ENCODE assay signal across 12 cellular contexts in the genomic region with DNA sequence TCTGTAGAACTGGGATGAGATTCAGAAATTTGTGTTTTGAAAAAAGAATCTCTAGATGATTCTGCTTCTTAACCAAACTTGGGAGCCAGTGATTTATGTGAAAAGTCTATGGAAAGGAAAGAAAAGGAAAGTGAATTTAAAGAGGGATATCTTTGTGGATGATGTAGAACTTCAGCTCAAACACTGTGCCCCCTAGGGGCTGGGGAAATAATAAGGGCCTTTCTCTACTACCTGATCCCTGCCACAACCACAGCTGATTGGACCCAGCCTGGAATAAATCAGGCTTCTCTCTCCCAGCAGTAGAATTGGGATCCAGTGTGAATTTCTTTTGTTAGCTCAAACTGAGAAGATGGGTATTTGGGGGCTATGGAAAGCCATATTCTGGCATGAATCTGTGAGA.
DNase-seq lines count a peak whose midpoint lies in the region; ATAC-seq, FAIRE-seq and TF ChIP-seq lines count a peak whose summit lies in the region.
"Had no signal": no experiment of that assay in that cellular context is flagged by ENCODE, and none has a peak within 500 bp of the region (broad histone marks: within the 10 kb centered on the region; RNA-seq: fewer than 3 reads in every experiment).

No MANE protein-coding gene starts in this region.

- no peak overlapping the region for H3K9ac ChIP-seq in H1 (replicated peaks in 1 of 4; ENCODE audit: extremely low read depth in 1 of 4, low read depth in 3 of 4, low read length in 3 of 4)

- no peak overlapping the region for H2BK120ac ChIP-seq in H1 (replicated peaks; ENCODE audit: low read depth, low read length)

- H4K91ac ChIP-seq in H1 (replicated peaks; ENCODE audit: insufficient read length, low read length), result no peak overlapping the region

- H3K36me3 ChIP-seq in H1 (ENCODE audit: control insufficient read depth in 2 of 4, insufficient read depth in 4 of 4, low read length in 3 of 4) (no peaks in the 10 kb centered on the region), sigmoid colon (no peaks in the 10 kb centered on the region)

- no peak overlapping the region for H2BK12ac ChIP-seq in H1 (ENCODE audit: low read depth, low read length)

- H2BK15ac ChIP-seq in H1 (ENCODE audit: low read length), result no peak overlapping the region

- H3K14ac ChIP-seq in H1 (ENCODE audit: insufficient read length), result no peak overlapping the region

- H3K4me3 ChIP-seq in NB4 (ENCODE audit: low read depth, low read length), result no peak overlapping the region
- H3K4me3 ChIP-seq in H1 (ENCODE audit: extremely low read depth in 1 of 4, insufficient read depth in 2 of 4, low read depth in 3 of 4, low read length in 4 of 4), result no peak overlapping the region
- no peak overlapping the region for H3K4me3 ChIP-seq in sigmoid colon

- POLR2A ChIA-PET in H1 (lab: Charles Lee; ENCODE audit: partially characterized antibody), result no interaction called here

- intact Hi-C loops in sigmoid colon (cut with DNase I), result loop anchor here (5.0 kb wide), 1 partner anchor 152 kb away; no protein-coding TSS in a partner anchor

- no peak for TF ChIP-seq POLR2A in NB4 (IDR thresholded peaks at IDR 0.05; ENCODE audit: extremely low read depth, insufficient read length)
- no peak for TF ChIP-seq POLR2A in H1 (IDR thresholded peaks at IDR 0.05; ENCODE audit: control extremely low read depth in 1 of 2, low read depth in 2 of 2, low read length in 2 of 2)
- TF ChIP-seq POLR2A in sigmoid colon (IDR thresholded peaks at IDR 0.05), result no peak

- no peak overlapping the region for H2BK20ac ChIP-seq in H1 (ENCODE audit: low read length)

- peak; percentile 31 for DNase-seq in SIG-M5 treated with dmso at 0.1 percent for 504 hours (lab: John Stamatoyannopoulos, UW; ENCODE audit: unreplicated experiment)
- no peak for DNase-seq in SIG-M5 (lab: John Stamatoyannopoulos, UW)
- DNase-seq in NB4 (ENCODE audit: low read depth), result no peak
- peak in 1 of 2 experiments; percentile 51 for DNase-seq in H1 (ENCODE audit: low read depth in 1 of 2, low spot score in 2 of 2)
- no peak for DNase-seq in sigmoid colon
- DNase-seq in COR-L47 (lab: John Stamatoyannopoulos, UW), result no peak
- DNase-seq: HCEC 1CT; NCI-H2107; stimulated activated CD4-positive, alpha-beta T cell treated with anti-CD3 and anti-CD28 coated beads, Interleukin-15, amount 100 ng/mL, for 24 hours had no signal

- H3K4me1 ChIP-seq in H1 (replicated peaks in 1 of 4; ENCODE audit: control insufficient read depth in 3 of 4, insufficient read depth in 4 of 4, low read length in 3 of 4), result no peaks in the 10 kb centered on the region
- peaks cover 0 to 42% (median 19%) of the 10 kb centered on the region in 4 donors for H3K4me1 ChIP-seq in sigmoid colon

- H3K27ac ChIP-seq in H1 (ENCODE audit: low read depth, low read length), result no peak overlapping the region
- peak overlapping the region in 3 of 4 donors; percentile 66 to 83 (median 80) for H3K27ac ChIP-seq in sigmoid colon

- no peak overlapping the region for H3K4me2 ChIP-seq in H1 (ENCODE audit: insufficient read depth in 1 of 2, low read depth in 2 of 2, low read length in 2 of 2)

- H3K79me1 ChIP-seq in H1 (ENCODE audit: low read depth, low read length), result no peaks in the 10 kb centered on the region

- H3K18ac ChIP-seq in H1 (ENCODE audit: extremely low read depth, low read length), result no peak overlapping the region

- H3K56ac ChIP-seq in H1 (replicated peaks; ENCODE audit: insufficient read length, low read depth, low read length), result no peak overlapping the region

- no peaks in the 10 kb centered on the region for H3K79me2 ChIP-seq in H1 (ENCODE audit: control insufficient read depth in 1 of 2, insufficient read depth in 2 of 2, low read length in 2 of 2)

- H2BK5ac ChIP-seq in H1 (ENCODE audit: low read depth, low read length), result no peak overlapping the region

- H2AFZ ChIP-seq in H1 (ENCODE audit: low read length), result no peak overlapping the region

- no peaks in the 10 kb centered on the region for H3K27me3 ChIP-seq in H1 (replicated peaks in 1 of 4; ENCODE audit: control insufficient read depth in 3 of 4, extremely low read depth in 1 of 4, insufficient read depth in 3 of 4, low read length in 3 of 4)
- H3K27me3 ChIP-seq in sigmoid colon, result no peaks in the 10 kb centered on the region

- H3K9me3 ChIP-seq in H1 (ENCODE audit: insufficient read depth in 2 of 2, low read depth in 1 of 2, low read length in 1 of 2), result no peaks in the 10 kb centered on the region
- no peaks in the 10 kb centered on the region for H3K9me3 ChIP-seq in sigmoid colon

- no peak overlapping the region for H3K4ac ChIP-seq in H1 (replicated peaks; ENCODE audit: insufficient read length, low read depth, low read length)

- H4K20me1 ChIP-seq in H1 (replicated peaks in 1 of 2; ENCODE audit: control insufficient read depth in 1 of 2, insufficient read depth in 2 of 2, low read length in 2 of 2), result no peaks in the 10 kb centered on the region

- CTCF ChIA-PET in H1 (lab: Charles Lee; ENCODE audit: partially characterized antibody), result interaction anchor here (0.6 to 8.1 kb wide), 23 partner anchors 8 to 1212 kb away, joined by 3 to 100 read pairs (median 4); no protein-coding TSS in a partner anchor

- H3K23ac ChIP-seq in H1 (ENCODE audit: insufficient read length), result no peak overlapping the region

- ATAC-seq in GM21786 (IDR thresholded peaks at IDR 0.05; ENCODE audit: unreplicated experiment) (no peak), HG02840 (IDR thresholded peaks at IDR 0.05; ENCODE audit: low FRiP score, unreplicated experiment) (no peak)

- no peak overlapping the region for H4K5ac ChIP-seq in H1 (ENCODE audit: insufficient read length, low read depth, low read length)

- no peaks in the 10 kb centered on the region for H3K23me2 ChIP-seq in H1 (ENCODE audit: low read depth, low read length)

- H4K8ac ChIP-seq in H1 (ENCODE audit: extremely low read depth, insufficient read depth, low read length), result no peak overlapping the region

- H2AK5ac ChIP-seq in H1 (ENCODE audit: low read depth, low read length), result no peak overlapping the region

- peak; percentile 41 for TF ChIP-seq CTCF in NB4 (IDR thresholded peaks at IDR 0.05; ENCODE audit: low read depth, low read length)
- TF ChIP-seq CTCF in H1 (IDR thresholded peaks at IDR 0.05; ENCODE audit: control extremely low read depth in 1 of 3, insufficient read depth in 1 of 3, low read depth in 1 of 3, low read length in 3 of 3), result peak; percentile 27 to 62 (median 43); a peak in 3 of 4 replicates
- TF ChIP-seq CTCF in sigmoid colon (IDR thresholded peaks at IDR 0.05), result no peak

- TF ChIP-seq EP300 in H1 (IDR thresholded peaks at IDR 0.05; ENCODE audit: borderline replicate concordance in 1 of 2, low read depth in 2 of 2, low read length in 2 of 2) (no peak), sigmoid colon (IDR thresholded peaks at IDR 0.05) (no peak)

- peak; percentile 48 to 56 for TF ChIP-seq RAD21 in H1 (IDR thresholded peaks at IDR 0.05 in 1 of 2, conservative IDR thresholded peaks at IDR 0.05 in 1 of 2; ENCODE audit: low read depth in 2 of 2, low read length in 2 of 2)

- peak; percentile 71 for FAIRE-seq in H1 (lab: Jason Lieb, UNC)
- FAIRE-seq: astrocyte had no signal

TF ChIP-seq in H1, 55 proteins besides CTCF, POLR2A, EP300 and RAD21:
- TF ChIP-seq TCF12 (IDR thresholded peaks at IDR 0.05; ENCODE audit: low read depth, low read length) (no peak), CBX5 (IDR thresholded peaks at IDR 0.05; ENCODE audit: low read depth, low read length) (no peak), PHF8 (conservative IDR thresholded peaks at IDR 0.05; ENCODE audit: low read depth, low read length) (no peak), SP1 (IDR thresholded peaks at IDR 0.05; ENCODE audit: low read depth, low read length) (no peak), CBX8 (IDR thresholded peaks at IDR 0.05; ENCODE audit: borderline replicate concordance, low read depth, low read length) (no peak), NRF1 (IDR thresholded peaks at IDR 0.05; ENCODE audit: low read depth, low read length) (no peak), MAFK (IDR thresholded peaks at IDR 0.05; ENCODE audit: low read depth, low read length) (no peak), SP4 (IDR thresholded peaks at IDR 0.05; ENCODE audit: low read length) (no peak), SIX5 (IDR thresholded peaks at IDR 0.05; ENCODE audit: low read depth, low read length) (no peak), GTF2F1 (IDR thresholded peaks at IDR 0.05; ENCODE audit: borderline replicate concordance, low read depth, low read length) (no peak), TBP (IDR thresholded peaks at IDR 0.05; ENCODE audit: low read depth, low read length) (no peak), ZNF274 (IDR thresholded peaks at IDR 0.05; ENCODE audit: borderline replicate concordance, extremely low read depth, low read length) (no peak), BRCA1 (IDR thresholded peaks at IDR 0.05; ENCODE audit: low read depth, low read length) (no peak), TAF1 (IDR thresholded peaks at IDR 0.05; ENCODE audit: low read depth, low read length) (no peak), BCL11A (IDR thresholded peaks at IDR 0.05; ENCODE audit: low read depth in 2 of 2, low read length in 2 of 2) (no peak), E2F6 (IDR thresholded peaks at IDR 0.05) (no peak), RNF2 (IDR thresholded peaks at IDR 0.05; ENCODE audit: borderline replicate concordance, low read depth, low read length, missing control alignments, poor library complexity, severe bottlenecking) (no peak)
- TF ChIP-seq, protein P1, sequence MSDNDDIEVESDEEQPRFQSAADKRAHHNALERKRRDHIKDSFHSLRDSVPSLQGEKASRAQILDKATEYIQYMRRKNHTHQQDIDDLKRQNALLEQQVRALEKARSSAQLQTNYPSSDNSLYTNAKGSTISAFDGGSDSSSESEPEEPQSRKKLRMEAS (IDR thresholded peaks at IDR 0.05), result no peak

Comparison
In these comparisons a context has a peak if more than half of its experiments do, and no peak if none do; other contexts are left out.
1. CTCF ChIP-seq: peak in NB4 (single experiment) and H1 (3 of 3); none in sigmoid colon (0 of 4).